In the genomic region with DNA sequence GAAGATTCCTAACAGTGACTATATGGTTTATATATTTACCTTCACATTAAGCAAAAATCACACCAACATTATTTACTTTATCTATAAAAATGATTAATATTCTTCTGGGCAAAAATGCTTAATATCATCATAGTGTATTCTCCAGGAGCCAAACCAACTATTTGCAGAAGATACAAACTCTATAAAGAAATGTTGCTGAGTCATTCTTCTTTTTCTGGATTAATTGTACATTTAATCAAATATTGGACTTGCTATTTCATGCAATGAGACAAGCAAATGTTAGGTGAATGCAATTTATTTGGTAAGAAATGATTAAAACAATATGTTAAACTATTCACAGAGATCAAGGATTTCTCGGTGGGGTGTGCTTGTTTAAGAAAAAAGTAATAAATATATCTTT, we compare ENCODE assay signal across 13 cellular contexts.
DNase-seq lines count a peak whose midpoint lies in the region; ATAC-seq and TF ChIP-seq lines count a peak whose summit lies in the region.
"Had no signal": no experiment of that assay in that cellular context is flagged by ENCODE, and none has a peak within 500 bp of the region (broad histone marks: within the 10 kb centered on the region; RNA-seq: fewer than 3 reads in every experiment).

No MANE protein-coding gene starts in this region.

- no peak overlapping the region for H3K4me3 ChIP-seq in AG10803 (ENCODE audit: low read length)
- H3K4me3 ChIP-seq in IMR-90 (ENCODE audit: insufficient read depth, low read depth, low read length), result no peak overlapping the region

- no CpG with 5 or more reads among the region's 1 CpG for WGBS in IMR-90 (ENCODE audit: extremely low coverage in 2 of 2, insufficient read length in 1 of 2), 2 experiments

- no peak overlapping the region for H3K4ac ChIP-seq in IMR-90 (ENCODE audit: low read depth, low read length)

- POLR2A ChIA-PET in IMR-90 (lab: Charles Lee; ENCODE audit: unreplicated experiment), result no interaction called here

- H3K56ac ChIP-seq in IMR-90 (ENCODE audit: extremely low read depth, insufficient read depth, low read length), result no peak overlapping the region

- H3K27ac ChIP-seq in IMR-90 (ENCODE audit: insufficient read depth, low read length), result no peak overlapping the region
- H3K27ac ChIP-seq: KMS-11 had no signal

- TF ChIP-seq RAD21 in IMR-90 (IDR thresholded peaks at IDR 0.05; ENCODE audit: low read length), result no peak

- H4K8ac ChIP-seq in IMR-90 (ENCODE audit: low read depth in 2 of 2, low read length in 2 of 2), result no peak overlapping the region

- TF ChIP-seq CTCF in AG10803 (conservative IDR thresholded peaks at IDR 0.05; ENCODE audit: low read length) (no peak), IMR-90 (conservative IDR thresholded peaks at IDR 0.05; ENCODE audit: low read depth, low read length) (no peak)

- H4K5ac ChIP-seq in IMR-90 (ENCODE audit: low read depth, low read length), result no peak overlapping the region

- no peak overlapping the region for H2BK15ac ChIP-seq in IMR-90 (ENCODE audit: low read depth, low read length)

- in situ Hi-C loops in IMR-90 (cut with MboI; ENCODE audit: low sequenced_read_pairs), result no loop called here

- no peak overlapping the region for H3K4me2 ChIP-seq in IMR-90 (ENCODE audit: low read depth, low read length)
- H3K4me2 ChIP-seq: KMS-11 had no signal

- no peak overlapping the region for H3K18ac ChIP-seq in IMR-90 (ENCODE audit: low read depth, low read length)

- H2AK9ac ChIP-seq in IMR-90 (replicated peaks; ENCODE audit: low read depth, low read length, poor library complexity), result no peak overlapping the region

- CTCF ChIA-PET in IMR-90 (lab: Yijun Ruan, JAX), result no interaction called here

- H3K79me1 ChIP-seq in IMR-90 (ENCODE audit: low read depth in 1 of 2, low read length in 2 of 2), result no peaks in the 10 kb centered on the region

- no TSS peak for BruUV-seq in IMR-90 (replicated peaks; lab: Mats Ljungman, UMichigan)

- TF ChIP-seq POLR2A in IMR-90 (IDR thresholded peaks at IDR 0.05; ENCODE audit: low read depth, low read length), result no peak

- no peak overlapping the region for H2BK20ac ChIP-seq in IMR-90 (ENCODE audit: low read depth, low read length)

- no peak overlapping the region for H3K14ac ChIP-seq in IMR-90 (replicated peaks; ENCODE audit: low read depth, low read length)

- no peak overlapping the region for H2AK5ac ChIP-seq in IMR-90 (ENCODE audit: low read depth, low read length)

- DNase-seq in AG10803 (ENCODE audit: low read depth) (peak; percentile 16), IMR-90 (no peak), fibroblast of gingiva (ENCODE audit: low read depth) (peak; percentile 29), NCI-H1048 (lab: John Stamatoyannopoulos, UW) (no peak), CD1c-positive myeloid dendritic cell (ENCODE audit: extremely low spot score) (no peak)
- DNase-seq: C1 segment of cervical spinal cord; CD8-positive, alpha-beta T cell; COR-L47; DMS153; DMS79 treated with DMSO at 0.1 percent for 48 hours; GDM1 had no signal

- H3K36me3 ChIP-seq in IMR-90 (ENCODE audit: control insufficient read depth, insufficient read depth, low read length), result no peaks in the 10 kb centered on the region

- no peak overlapping the region for H2BK120ac ChIP-seq in IMR-90 (ENCODE audit: low read depth, low read length)

- no peaks in the 10 kb centered on the region for H3K27me3 ChIP-seq in IMR-90 (ENCODE audit: control insufficient read depth, insufficient read depth, low read length)

- intact Hi-C loops in IMR-90 (cut with micrococcal nuclease), result no loop called here

- dilution Hi-C loops in IMR-90 (cut with HindIII; ENCODE audit: low sequenced_read_pairs, unreplicated experiment), result no loop called here

- no peak overlapping the region for H2BK5ac ChIP-seq in IMR-90 (ENCODE audit: low read depth, low read length, poor library complexity, severe bottlenecking)

- no peak overlapping the region for H3K9ac ChIP-seq in IMR-90 (ENCODE audit: low read depth, low read length)
- H3K9ac ChIP-seq: KMS-11 had no signal

- H4K20me1 ChIP-seq in IMR-90 (ENCODE audit: insufficient read depth, low read length), result no peaks in the 10 kb centered on the region

- H4K91ac ChIP-seq in IMR-90 (ENCODE audit: insufficient read depth, low read depth, low read length), result no peak overlapping the region

- no peaks in the 10 kb centered on the region for H3K9me1 ChIP-seq in IMR-90 (ENCODE audit: insufficient read depth, low read length)

- H3K4me1 ChIP-seq in IMR-90 (ENCODE audit: control insufficient read depth, insufficient read depth, low read length), result no peaks in the 10 kb centered on the region; the same call in 1 of the 2 replicates

- no peak overlapping the region for H2AFZ ChIP-seq in IMR-90 (replicated peaks; ENCODE audit: low read length, poor library complexity)

- no peak overlapping the region for H3K23ac ChIP-seq in IMR-90 (ENCODE audit: low read depth, low read length)

- no peaks in the 10 kb centered on the region for H3K9me3 ChIP-seq in IMR-90 (ENCODE audit: control insufficient read depth, insufficient read depth, low read length)

- ATAC-seq in IMR-90 (ENCODE audit: low read depth) (no peak), GM21526 (IDR thresholded peaks at IDR 0.05; ENCODE audit: low FRiP score, unreplicated experiment) (no peak)
- ATAC-seq: CD8-positive, alpha-beta T cell had no signal

TF ChIP-seq in IMR-90, 13 proteins besides CTCF, POLR2A, EP300 and RAD21:
- TF ChIP-seq MXI1 (IDR thresholded peaks at IDR 0.05; ENCODE audit: borderline replicate concordance, low read depth, low read length), result no peak
- TF ChIP-seq FOS (IDR thresholded peaks at IDR 0.05; ENCODE audit: low read depth, low read length), result no peak
- TF ChIP-seq, protein P1, sequence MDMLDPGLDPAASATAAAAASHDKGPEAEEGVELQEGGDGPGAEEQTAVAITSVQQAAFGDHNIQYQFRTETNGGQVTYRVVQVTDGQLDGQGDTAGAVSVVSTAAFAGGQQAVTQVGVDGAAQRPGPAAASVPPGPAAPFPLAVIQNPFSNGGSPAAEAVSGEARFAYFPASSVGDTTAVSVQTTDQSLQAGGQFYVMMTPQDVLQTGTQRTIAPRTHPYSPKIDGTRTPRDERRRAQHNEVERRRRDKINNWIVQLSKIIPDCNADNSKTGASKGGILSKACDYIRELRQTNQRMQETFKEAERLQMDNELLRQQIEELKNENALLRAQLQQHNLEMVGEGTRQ (IDR thresholded peaks at IDR 0.05; ENCODE audit: low read depth, low read length), result no peak
- peak; percentile 41; the same call in 1 of the 2 replicates for TF ChIP-seq MAFK (IDR thresholded peaks at IDR 0.05; ENCODE audit: low read depth, low read length)
- TF ChIP-seq NFE2L2 (IDR thresholded peaks at IDR 0.05; ENCODE audit: low read depth, low read length), result peak; percentile 93

Comparison
In these comparisons a context has a peak if more than half of its experiments do, and no peak if none do; other contexts are left out.
1. DNase-seq: peak in AG10803 (single experiment) and fibroblast of gingiva (single experiment); none in IMR-90 (single experiment), NCI-H1048 (single experiment) and CD1c-positive myeloid dendritic cell (single experiment).